Comparison of ENCODE assay signal across 13 cellular contexts in genomic region chr2:233247116-233247515, GRCh38. TPM values are rescaled to one million over a fixed set of nuclear protein-coding genes. Genes with fewer than 3 reads are reported as not detected.
DNase-seq lines count a peak whose midpoint lies in the region; ATAC-seq and TF ChIP-seq lines count a peak whose summit lies in the region.
"Had no signal": no experiment of that assay in that cellular context is flagged by ENCODE, and none has a peak within 500 bp of the region (broad histone marks: within the 10 kb centered on the region; RNA-seq: fewer than 3 reads in every experiment).

No MANE protein-coding gene starts in this region.

- H3K4me1 Mint-ChIP-seq in activated CD8-positive, alpha-beta memory T cell treated with anti-CD3 and anti-CD28 coated beads, Interleukin-2, amount 10 ng/mL, durations not matched to agents 7 days and 5 days: peaks cover 52% of the 10 kb centered on the region
- no peaks in the 10 kb centered on the region for H3K4me1 Mint-ChIP-seq in nephron progenitor cell

- H3K4me1 ChIP-seq in Panc1 (ENCODE audit: control insufficient read depth, insufficient read depth, low read length) (peaks cover 9% of the 10 kb centered on the region; the same call in 1 of the 2 replicates), colonic mucosa (no peaks in the 10 kb centered on the region)
- H3K4me1 ChIP-seq: ascending aorta had no signal

- CTCF ChIA-PET in activated CD8-positive, alpha-beta memory T cell treated with anti-CD3 and anti-CD28 coated beads, Interleukin-2, amount 10 ng/mL, durations not matched to agents 7 days and 5 days (lab: Charles Lee): interaction anchor here (0.8 kb wide), 1 partner anchor 10 kb away, joined by 3 read pairs; no protein-coding TSS in a partner anchor
- CTCF ChIA-PET in Panc1 (lab: Charles Lee): interaction anchor here (0.6 kb wide), 1 partner anchor 170 kb away, joined by 6 read pairs; no protein-coding TSS in a partner anchor

- no peaks in the 10 kb centered on the region for H3K27me3 Mint-ChIP-seq in activated CD8-positive, alpha-beta memory T cell treated with anti-CD3 and anti-CD28 coated beads, Interleukin-2, amount 10 ng/mL, durations not matched to agents 7 days and 5 days
- peaks cover 20% of the 10 kb centered on the region for H3K27me3 Mint-ChIP-seq in nephron progenitor cell (ENCODE audit: low read depth, poor library complexity)

- H3K27me3 ChIP-seq in Panc1 (ENCODE audit: control insufficient read depth, insufficient read depth, low read length): no peaks in the 10 kb centered on the region
- H3K27me3 ChIP-seq in colonic mucosa: no peaks in the 10 kb centered on the region
- H3K27me3 ChIP-seq: ascending aorta, spleen, suprapubic skin had no signal

- no peak overlapping the region for H3K9ac ChIP-seq in colonic mucosa (ENCODE audit: low read depth in 2 of 2, low read length in 2 of 2)

- POLR2A ChIA-PET in Panc1 (lab: Charles Lee): no interaction called here

- in situ Hi-C loops in Panc1 (cut with HindIII; ENCODE audit: low pct_unique_long_range_greater_than_20kb, low sequenced_read_pairs): no loop called here

- TF ChIP-seq CTCF in Panc1 (IDR thresholded peaks at IDR 0.05) (no peak), colonic mucosa (IDR thresholded peaks at IDR 0.05) (no peak), nephron progenitor cell (IDR thresholded peaks at IDR 0.05) (no peak)

- no peaks in the 10 kb centered on the region for H3K9me3 Mint-ChIP-seq in activated CD8-positive, alpha-beta memory T cell treated with anti-CD3 and anti-CD28 coated beads, Interleukin-2, amount 10 ng/mL, durations not matched to agents 7 days and 5 days (ENCODE audit: low read depth)
- H3K9me3 Mint-ChIP-seq in nephron progenitor cell: peaks cover 18% of the 10 kb centered on the region

- intact Hi-C loops in Panc1 (cut with micrococcal nuclease; ENCODE audit: unreplicated experiment): no loop called here
- intact Hi-C loops in colonic mucosa (cut with DNase I): no loop called here

- H3K4me3 ChIP-seq in Panc1 (ENCODE audit: low read depth in 2 of 2, low read length in 2 of 2) (no peak overlapping the region), colonic mucosa (no peak overlapping the region), skin epidermis (no peak overlapping the region)
- H3K4me3 ChIP-seq: ascending aorta, spleen, suprapubic skin had no signal

- no TSS peak for BruUV-seq in Panc1 (replicated peaks; lab: Mats Ljungman, UMichigan)

- H3K36me3 ChIP-seq in Panc1 (ENCODE audit: control insufficient read depth, insufficient read depth, low read length) (no peaks in the 10 kb centered on the region; the same call in 1 of the 2 replicates), colonic mucosa (no peaks in the 10 kb centered on the region)
- H3K36me3 ChIP-seq: ascending aorta, spleen, suprapubic skin had no signal

- peak overlapping the region; percentile 83 for H3K27ac Mint-ChIP-seq in activated CD8-positive, alpha-beta memory T cell treated with anti-CD3 and anti-CD28 coated beads, Interleukin-2, amount 10 ng/mL, durations not matched to agents 7 days and 5 days
- no peak overlapping the region for H3K27ac Mint-ChIP-seq in nephron progenitor cell

- H3K27ac ChIP-seq in Panc1 (ENCODE audit: low read length) (peak overlapping the region; percentile 24; the same call in 1 of the 2 replicates), colonic mucosa (peak overlapping the region; percentile 19), skin epidermis (peak overlapping the region in 14 of 21 experiments; percentile 3 to 76 (median 46))
- H3K27ac ChIP-seq: ascending aorta, suprapubic skin had no signal

- H3K4me3 Mint-ChIP-seq in activated CD8-positive, alpha-beta memory T cell treated with anti-CD3 and anti-CD28 coated beads, Interleukin-2, amount 10 ng/mL, durations not matched to agents 7 days and 5 days: no peak overlapping the region
- no peak overlapping the region for H3K4me3 Mint-ChIP-seq in nephron progenitor cell

- no peak for ATAC-seq in activated CD8-positive, alpha-beta memory T cell treated with anti-CD3 and anti-CD28 coated beads, Interleukin-2, amount 10 ng/mL, durations not matched to agents 7 days and 5 days
- ATAC-seq in Panc1: no peak

- H3K9me3 ChIP-seq in Panc1 (ENCODE audit: control insufficient read depth, insufficient read depth, low read depth, low read length) (peaks cover 10% of the 10 kb centered on the region; the same call in 1 of the 2 replicates), colonic mucosa (no peaks in the 10 kb centered on the region)
- H3K9me3 ChIP-seq: ascending aorta, spleen, suprapubic skin had no signal

- H3K36me3 Mint-ChIP-seq in activated CD8-positive, alpha-beta memory T cell treated with anti-CD3 and anti-CD28 coated beads, Interleukin-2, amount 10 ng/mL, durations not matched to agents 7 days and 5 days: peaks cover 2% of the 10 kb centered on the region
- H3K36me3 Mint-ChIP-seq in nephron progenitor cell (ENCODE audit: low read depth): peaks cover 10% of the 10 kb centered on the region

- DNase-seq in activated CD8-positive, alpha-beta memory T cell treated with anti-CD3 and anti-CD28 coated beads, Interleukin-2, amount 10 ng/mL, durations not matched to agents 7 days and 5 days: no peak
- no peak for DNase-seq in activated CD8-positive, alpha-beta memory T cell treated with anti-CD3 and anti-CD28 coated beads for 24 hours
- DNase-seq in Panc1 (ENCODE audit: low read depth, low spot score) (no peak), colonic mucosa (no peak), DMS53 treated with DMSO at 0.1 percent for 48 hours (lab: John Stamatoyannopoulos, UW; ENCODE audit: unreplicated experiment) (no peak), nephron progenitor cell (no peak), islet precursor cell (no peak)
- DNase-seq: NCI-H2029, NCI-H526, spleen had no signal

RNA-seq across cellular contexts. Expression of gene ATG16L1, which starts 4.4 kb away (rescaled TPM):
- 10 to 100 TPM; 62.8 to 63.8 TPM for total RNA-seq in activated CD8-positive, alpha-beta memory T cell treated with anti-CD3 and anti-CD28 coated beads, Interleukin-2, amount 10 ng/mL, durations not matched to agents 7 days and 5 days
- 52.3 TPM for total RNA-seq in Panc1 (2021; ENCODE audit: unreplicated experiment)
- 29.2 TPM for polyA plus RNA-seq in Panc1 (2012; ENCODE audit: insufficient read length)
- 10 to 100 TPM; 32.1 to 36.3 TPM for total RNA-seq in colonic mucosa
